21 cellular contexts compared by ENCODE assay signal in genomic region chr6:54865091-54865631, GRCh38. TPM values are rescaled to one million over a fixed set of nuclear protein-coding genes. Genes with fewer than 3 reads are reported as not detected.
DNase-seq lines count a peak whose midpoint lies in the region; ATAC-seq and TF ChIP-seq lines count a peak whose summit lies in the region.
"Had no signal": no experiment of that assay in that cellular context is flagged by ENCODE, and none has a peak within 500 bp of the region (broad histone marks: within the 10 kb centered on the region; RNA-seq: fewer than 3 reads in every experiment).

No MANE protein-coding gene starts in this region.

- H3K4me3 ChIP-seq in neural progenitor cell, result no peak overlapping the region
- H3K4me3 ChIP-seq: K562, MG63 had no signal

- H3K4me3 Mint-ChIP-seq in Calu3 (ENCODE audit: low read depth, unreplicated experiment) (peak overlapping the region; percentile 39), neural progenitor cell (no peak overlapping the region)
- H3K4me3 Mint-ChIP-seq in activated CD8-positive, alpha-beta memory T cell treated with anti-CD3 and anti-CD28 coated beads, Interleukin-2, amount 10 ng/mL, durations not matched to agents 7 days and 5 days, result no peak overlapping the region

- H3K27me3 Mint-ChIP-seq in Calu3 (ENCODE audit: unreplicated experiment) (no peaks in the 10 kb centered on the region), neural progenitor cell (ENCODE audit: insufficient read depth, low read depth) (no peaks in the 10 kb centered on the region)
- H3K27me3 Mint-ChIP-seq in activated CD8-positive, alpha-beta memory T cell treated with anti-CD3 and anti-CD28 coated beads, Interleukin-2, amount 10 ng/mL, durations not matched to agents 7 days and 5 days, result no peaks in the 10 kb centered on the region

- H3K27ac Mint-ChIP-seq in Calu3 (ENCODE audit: unreplicated experiment) (peak overlapping the region; percentile 62), neural progenitor cell (no peak overlapping the region)
- no peak overlapping the region for H3K27ac Mint-ChIP-seq in activated CD8-positive, alpha-beta memory T cell treated with anti-CD3 and anti-CD28 coated beads, Interleukin-2, amount 10 ng/mL, durations not matched to agents 7 days and 5 days

- DNase-seq in Calu3 (no peak), NCI-H69 (lab: John Stamatoyannopoulos, UW) (peak; percentile 78), iPS-NIHi7 (ENCODE audit: extremely low spot score) (peak; percentile 11), neural progenitor cell (ENCODE audit: low spot score) (peak; percentile 10), SIG-M5 (lab: John Stamatoyannopoulos, UW) (no peak)
- DNase-seq in stimulated activated CD4-positive, alpha-beta T cell treated with anti-CD3 and anti-CD28 coated beads, Interleukin-12 subunit alpha, Interleukin-12 subunit beta, amount 100 ng/mL, for 4 hours, result no peak
- DNase-seq in activated CD8-positive, alpha-beta memory T cell treated with anti-CD3 and anti-CD28 coated beads, Interleukin-2, amount 10 ng/mL, durations not matched to agents 7 days and 5 days, result no peak
- DNase-seq: DMS79 treated with DMSO at 0.1 percent for 48 hours; MG63; NCI-H1417 treated with DMSO at 0.1 percent for 48 hours; NCI-H187; NCI-H446 treated with DMSO at 0.1 percent for 48 hours; NK-92 treated with Interleukin-12 subunit alpha and Interleukin-12 subunit beta, amount 100 ng/mL, for 24 hours; SHP77 treated with DMSO at 0.1 percent for 48 hours had no signal

- no peak overlapping the region for H3K4me2 ChIP-seq in neural progenitor cell

- no peak overlapping the region for H3K27ac ChIP-seq in neural progenitor cell
- H3K27ac ChIP-seq: C4-2B, RWPE1 had no signal

- TF ChIP-seq CTCF in Calu3 (IDR thresholded peaks at IDR 0.05; ENCODE audit: unreplicated experiment) (no peak), neural progenitor cell (IDR thresholded peaks at IDR 0.05) (no peak)

- CTCF ChIA-PET in Calu3 (lab: Charles Lee), result interaction anchor here (1.3 to 1.4 kb wide), 2 partner anchors 9 to 10 kb away, joined by 3 read pairs; no protein-coding TSS in a partner anchor
- CTCF ChIA-PET in activated CD8-positive, alpha-beta memory T cell treated with anti-CD3 and anti-CD28 coated beads, Interleukin-2, amount 10 ng/mL, durations not matched to agents 7 days and 5 days (lab: Charles Lee), result no interaction called here

- no peaks in the 10 kb centered on the region for H3F3A ChIP-seq in neural progenitor cell (ENCODE audit: low read depth)

- no peaks in the 10 kb centered on the region for H3K79me2 ChIP-seq in neural progenitor cell (ENCODE audit: low read depth)

- no peaks in the 10 kb centered on the region for H3K9me3 ChIP-seq in neural progenitor cell (ENCODE audit: low read depth)
- H3K9me3 ChIP-seq: MG63 had no signal

- H3K27me3 ChIP-seq in neural progenitor cell, result no peaks in the 10 kb centered on the region
- H3K27me3 ChIP-seq: MG63 had no signal

- H4K20me1 ChIP-seq in neural progenitor cell (ENCODE audit: low read depth), result no peaks in the 10 kb centered on the region

- no peaks in the 10 kb centered on the region for H3K36me3 ChIP-seq in neural progenitor cell
- H3K36me3 ChIP-seq: MG63 had no signal

- intact Hi-C loops in Calu3 (cut with micrococcal nuclease; ENCODE audit: unreplicated experiment), result loop anchor here (5.0 kb wide), 1 partner anchor 168 kb away; no protein-coding TSS in a partner anchor

- no peaks in the 10 kb centered on the region for H3K9me3 Mint-ChIP-seq in Calu3 (ENCODE audit: low read depth, unreplicated experiment)
- no peaks in the 10 kb centered on the region for H3K9me3 Mint-ChIP-seq in neural progenitor cell
- peaks cover 3% of the 10 kb centered on the region for H3K9me3 Mint-ChIP-seq in activated CD8-positive, alpha-beta memory T cell treated with anti-CD3 and anti-CD28 coated beads, Interleukin-2, amount 10 ng/mL, durations not matched to agents 7 days and 5 days (ENCODE audit: low read depth)

- no peak overlapping the region for H3K9ac ChIP-seq in neural progenitor cell

- no TSS peak for BruUV-seq in Calu3 (replicated peaks; lab: Mats Ljungman, UMichigan)

- no peaks in the 10 kb centered on the region for H3K4me1 ChIP-seq in neural progenitor cell

- H3K36me3 Mint-ChIP-seq in Calu3 (ENCODE audit: insufficient read depth, unreplicated experiment), result peaks cover 6% of the 10 kb centered on the region
- H3K36me3 Mint-ChIP-seq in neural progenitor cell, result no peaks in the 10 kb centered on the region
- H3K36me3 Mint-ChIP-seq in activated CD8-positive, alpha-beta memory T cell treated with anti-CD3 and anti-CD28 coated beads, Interleukin-2, amount 10 ng/mL, durations not matched to agents 7 days and 5 days, result no peaks in the 10 kb centered on the region

- H2AFZ ChIP-seq in neural progenitor cell (replicated peaks), result no peak overlapping the region

- ATAC-seq in HG02938 (IDR thresholded peaks at IDR 0.05; ENCODE audit: unreplicated experiment), result no peak
- no peak for ATAC-seq in activated CD8-positive, alpha-beta memory T cell treated with anti-CD3 and anti-CD28 coated beads, Interleukin-2, amount 10 ng/mL, durations not matched to agents 7 days and 5 days
- ATAC-seq: K562, SK-N-SH treated with all-trans-retinoic acid at 6 μM for 48 hours had no signal

- H3K4me1 Mint-ChIP-seq in Calu3 (ENCODE audit: low read depth, unreplicated experiment) (peaks cover 61% of the 10 kb centered on the region), neural progenitor cell (no peaks in the 10 kb centered on the region)
- H3K4me1 Mint-ChIP-seq in activated CD8-positive, alpha-beta memory T cell treated with anti-CD3 and anti-CD28 coated beads, Interleukin-2, amount 10 ng/mL, durations not matched to agents 7 days and 5 days, result no peaks in the 10 kb centered on the region

RNA-seq across cellular contexts. Expression of gene FAM83B, which starts 18.6 kb away (rescaled TPM):
- 22.2 and 24.2 TPM in 2 replicates for total RNA-seq in Calu3 (2022)
- 5.3 and 6.3 TPM in 2 replicates for total RNA-seq in neural progenitor cell (ENCODE audit: low replicate concordance)
- total RNA-seq in activated CD8-positive, alpha-beta memory T cell treated with anti-CD3 and anti-CD28 coated beads, Interleukin-2, amount 10 ng/mL, durations not matched to agents 7 days and 5 days, result not detected
- total RNA-seq: H4, K562, LHCN-M2 had no signal

Comparison
In these comparisons a context has a peak if more than half of its experiments do, and no peak if none do; other contexts are left out.
1. DNase-seq: peak in NCI-H69 (single experiment), iPS-NIHi7 (single experiment) and neural progenitor cell (single experiment); none in Calu3 (single experiment), stimulated activated CD4-positive, alpha-beta T cell treated with anti-CD3 and anti-CD28 coated beads, Interleukin-12 subunit alpha, Interleukin-12 subunit beta, amount 100 ng/mL, for 4 hours (single experiment), SIG-M5 (single experiment) and activated CD8-positive, alpha-beta memory T cell treated with anti-CD3 and anti-CD28 coated beads, Interleukin-2, amount 10 ng/mL, durations not matched to agents 7 days and 5 days (single experiment).